Comparison of ENCODE assay signal across 8 cellular contexts in genomic region chr20:53839423-53840176, GRCh38.
DNase-seq lines count a peak whose midpoint lies in the region; ATAC-seq and TF ChIP-seq lines count a peak whose summit lies in the region.

No MANE protein-coding gene starts in this region.

- no peak for TF ChIP-seq CTCF in vagina (IDR thresholded peaks at IDR 0.05)

- H3K27ac ChIP-seq in vagina: no peak overlapping the region

- H3K9me3 ChIP-seq in vagina: no peaks in the 10 kb centered on the region

- peak overlapping the region; percentile 99 for H3K27ac Mint-ChIP-seq in stimulated activated memory B cell treated with anti-CD40 and anti-IgM and Interleukin-4, amounts not matched to agents 10 μg/mL and 1 μg/mL and 100 μg/mL, for 72 hours

- peaks cover 7% of the 10 kb centered on the region for H3K4me1 ChIP-seq in vagina

- H3K9me3 Mint-ChIP-seq in stimulated activated memory B cell treated with anti-CD40 and anti-IgM and Interleukin-4, amounts not matched to agents 10 μg/mL and 1 μg/mL and 100 μg/mL, for 72 hours: peaks cover 7% of the 10 kb centered on the region

- peaks cover 7% of the 10 kb centered on the region for H3K36me3 Mint-ChIP-seq in stimulated activated memory B cell treated with anti-CD40 and anti-IgM and Interleukin-4, amounts not matched to agents 10 μg/mL and 1 μg/mL and 100 μg/mL, for 72 hours

- peaks cover 66% of the 10 kb centered on the region for H3K4me1 Mint-ChIP-seq in stimulated activated memory B cell treated with anti-CD40 and anti-IgM and Interleukin-4, amounts not matched to agents 10 μg/mL and 1 μg/mL and 100 μg/mL, for 72 hours

- peak; percentile 50 for ATAC-seq in HG03565 (IDR thresholded peaks at IDR 0.05; ENCODE audit: unreplicated experiment)
- ATAC-seq in esophagus mucosa: peak; percentile 67
- ATAC-seq in stimulated activated memory B cell treated with anti-CD40 and anti-IgM and Interleukin-4, amounts not matched to agents 10 μg/mL and 1 μg/mL and 100 μg/mL, for 72 hours: peak; percentile 93

- H3K4me3 Mint-ChIP-seq in stimulated activated memory B cell treated with anti-CD40 and anti-IgM and Interleukin-4, amounts not matched to agents 10 μg/mL and 1 μg/mL and 100 μg/mL, for 72 hours: peak overlapping the region; percentile 61

- intact Hi-C loops in vagina (cut with DNase I): no loop called here

- no peak for TF ChIP-seq POLR2A in vagina (IDR thresholded peaks at IDR 0.05)

- no peaks in the 10 kb centered on the region for H3K36me3 ChIP-seq in vagina

- no peak overlapping the region for H3K4me3 ChIP-seq in vagina

- H3K27me3 Mint-ChIP-seq in stimulated activated memory B cell treated with anti-CD40 and anti-IgM and Interleukin-4, amounts not matched to agents 10 μg/mL and 1 μg/mL and 100 μg/mL, for 72 hours: no peaks in the 10 kb centered on the region

- no peaks in the 10 kb centered on the region for H3K27me3 ChIP-seq in vagina

- peak; percentile 15 for DNase-seq in NCI-H2196 (lab: John Stamatoyannopoulos, UW; ENCODE audit: unreplicated experiment)
- DNase-seq in NCI-H2196 treated with DMSO at 0.1 percent for 48 hours (lab: John Stamatoyannopoulos, UW; ENCODE audit: unreplicated experiment): no peak
- peak; percentile 30 for DNase-seq in activated CD4-positive, alpha-beta T cell treated with anti-CD3 and anti-CD28 coated beads for 1 hour
- DNase-seq in vagina (ENCODE audit: extremely low spot score in 2 of 2): no peak
- DNase-seq in NCI-H1105 treated with DMSO at 0.1 percent for 48 hours (lab: John Stamatoyannopoulos, UW): no peak

Comparison
In these comparisons a context has a peak if more than half of its experiments do, and no peak if none do; other contexts are left out.
1. DNase-seq: peak in NCI-H2196 (single experiment) and activated CD4-positive, alpha-beta T cell treated with anti-CD3 and anti-CD28 coated beads for 1 hour (single experiment); none in NCI-H2196 treated with DMSO at 0.1 percent for 48 hours (single experiment), vagina (0 of 2) and NCI-H1105 treated with DMSO at 0.1 percent for 48 hours (single experiment).
2. Peak in every context shown above with its lines, with median percentiles within 50 percentile points of each other: ATAC-seq.